Comparison of ENCODE assay signal across 11 cellular contexts in genomic region chr14:45790293-45790692, GRCh38.
"Had no signal": no experiment of that assay in that cellular context is flagged by ENCODE, and none has a peak within 500 bp of the region (broad histone marks: within the 10 kb centered on the region; RNA-seq: fewer than 3 reads in every experiment).

No MANE protein-coding gene starts in this region.

- H3K27ac ChIP-seq: GM23248 had no signal

- H3K9me3 ChIP-seq: HAP-1 had no signal

- H3K27ac Mint-ChIP-seq: GM23338, H9, HFFc6 had no signal

- H3K36me3 ChIP-seq: HAP-1 had no signal

- FAIRE-seq: H1, H54 had no signal

- H3K4me1 ChIP-seq: HAP-1 had no signal

- H3K4me1 Mint-ChIP-seq: GM23338, H9 had no signal

- ATAC-seq: GM23338, HCT116 had no signal

- H3K4me3 Mint-ChIP-seq: GM23338, H9, HFFc6 had no signal

- DNase-seq: GM23248, GOT3, H7, H9, HCEC 1CT, HFFc6 had no signal

- H3K9ac ChIP-seq: GM23248 had no signal

- H3K4me3 ChIP-seq: GM23248, GM23338, HAP-1 had no signal
